24 cellular contexts compared by ENCODE assay signal in the genomic region with DNA sequence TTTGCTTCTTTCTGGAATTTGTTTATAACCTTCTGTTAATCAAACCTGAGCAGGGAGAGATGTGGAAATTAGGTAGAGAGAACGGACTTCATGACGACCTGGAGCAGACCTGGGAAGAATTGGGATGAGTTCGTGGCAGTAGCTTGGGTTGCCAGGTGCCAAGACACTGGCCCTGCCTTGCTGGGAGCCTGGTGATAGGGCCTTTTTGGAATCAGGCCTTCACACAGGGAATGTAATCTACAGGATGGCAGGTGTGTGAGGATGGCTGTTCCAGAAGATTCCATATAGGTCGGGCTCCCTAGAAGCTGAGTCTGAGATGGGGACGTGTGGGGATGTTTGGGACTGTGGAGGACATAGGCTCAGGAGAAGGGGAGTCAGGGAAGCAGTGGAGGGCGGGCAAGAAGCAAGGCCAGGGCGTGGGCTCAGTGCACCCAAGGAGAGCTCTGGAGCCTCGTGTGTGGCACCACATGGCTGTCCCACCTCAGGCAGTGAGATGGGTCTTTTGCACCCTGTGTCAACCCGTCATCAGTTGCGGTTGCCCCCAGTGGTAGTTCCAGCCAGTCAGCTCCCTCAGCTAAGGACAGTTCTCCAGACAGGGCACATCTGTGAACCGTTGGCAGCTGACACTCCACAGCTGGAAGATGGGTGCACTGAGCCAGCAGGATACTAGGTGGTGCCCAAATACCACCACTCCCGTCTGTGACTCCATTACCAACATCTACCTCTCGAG.
"Had no signal": no experiment of that assay in that cellular context is flagged by ENCODE, and none has a peak within 500 bp of the region (broad histone marks: within the 10 kb centered on the region; RNA-seq: fewer than 3 reads in every experiment).

No MANE protein-coding gene starts in this region.

- H3K27ac ChIP-seq: brain microvascular endothelial cell, sigmoid colon, tibial nerve, WERI-Rb-1 had no signal

- ATAC-seq: activated CD4-positive, CD25-positive, alpha-beta regulatory T cell treated with anti-CD3 and anti-CD28 coated beads, Interleukin-2, amount 50 U/mL, for 24 hours; activated T-cell treated with anti-CD3 and anti-CD28 coated beads, Interleukin-2, amount 50 U/mL, for 4 hours; activated T-helper 17 cell treated with anti-CD3 and anti-CD28 coated beads, Interleukin-2, amount 50 U/mL, for 72 hours; left colon; naive thymus-derived CD4-positive, alpha-beta T cell; SK-N-SH treated with all-trans-retinoic acid at 6 μM for 48 hours; stimulated activated memory B cell treated with anti-CD40 and anti-IgM and Interleukin-4, amounts not matched to agents 10 μg/mL and 1 μg/mL and 100 μg/mL, for 72 hours; stimulated activated naive CD8-positive, alpha-beta T cell treated with anti-CD3 and anti-CD28 coated beads, Interleukin-15, amount 100 ng/mL, for 72 hours; T-helper 17 cell had no signal

- H3K4me1 Mint-ChIP-seq: activated CD4-positive, alpha-beta T cell treated with anti-CD3 and anti-CD28 coated beads, Interleukin-2, amount 10 ng/mL, durations not matched to agents 7 days and 5 days; activated T-helper 17 cell treated with anti-CD3 and anti-CD28 coated beads, Interleukin-2, amount 50 U/mL, for 72 hours; mesothelial cell of epicardium; naive thymus-derived CD4-positive, alpha-beta T cell; stimulated activated memory B cell treated with anti-CD40 and anti-IgM and Interleukin-4, amounts not matched to agents 10 μg/mL and 1 μg/mL and 100 μg/mL, for 72 hours; stimulated activated naive CD8-positive, alpha-beta T cell treated with anti-CD3 and anti-CD28 coated beads, Interleukin-15, amount 100 ng/mL, for 72 hours had no signal

- H3K4me1 ChIP-seq: sigmoid colon, tibial nerve had no signal

- H3K27me3 Mint-ChIP-seq: activated CD4-positive, alpha-beta T cell treated with anti-CD3 and anti-CD28 coated beads, Interleukin-2, amount 10 ng/mL, durations not matched to agents 7 days and 5 days had no signal

- DNase-seq: activated CD4-positive, alpha-beta T cell treated with anti-CD3 and anti-CD28 coated beads, Interleukin-2, amount 10 ng/mL, durations not matched to agents 7 days and 5 days; activated gamma-delta T cell treated with Interleukin-2 at 50 U/mL for 16 hours; activated naive CD4-positive, alpha-beta T cell treated with anti-CD3 and anti-CD28 coated beads, Interleukin-2, amount 50 U/mL, for 16 hours; activated T-cell treated with anti-CD3 and anti-CD28 coated beads, Interleukin-2, amount 50 U/mL, for 4 hours; amniotic stem cell; brain microvascular endothelial cell; caudate nucleus; left colon; mammary epithelial cell; naive thymus-derived CD4-positive, alpha-beta T cell; occipital lobe; sigmoid colon; small intestine; stimulated activated CD4-positive, alpha-beta T cell treated with anti-CD3 and anti-CD28 coated beads, Interleukin-4, amount 100 ng/mL, for 24 hours; T-helper 17 cell; T1000; WERI-Rb-1 had no signal

- H3K9me3 ChIP-seq: sigmoid colon, tibial nerve had no signal

- H3K27ac Mint-ChIP-seq: activated CD4-positive, alpha-beta T cell treated with anti-CD3 and anti-CD28 coated beads, Interleukin-2, amount 10 ng/mL, durations not matched to agents 7 days and 5 days; activated T-helper 17 cell treated with anti-CD3 and anti-CD28 coated beads, Interleukin-2, amount 50 U/mL, for 72 hours; mesothelial cell of epicardium; naive thymus-derived CD4-positive, alpha-beta T cell; stimulated activated memory B cell treated with anti-CD40 and anti-IgM and Interleukin-4, amounts not matched to agents 10 μg/mL and 1 μg/mL and 100 μg/mL, for 72 hours; T-helper 17 cell had no signal

- H3K27me3 ChIP-seq: brain microvascular endothelial cell, tibial nerve had no signal

- H3K36me3 ChIP-seq: brain microvascular endothelial cell, sigmoid colon, tibial nerve, WERI-Rb-1 had no signal

- H3K36me3 Mint-ChIP-seq: mesothelial cell of epicardium; naive thymus-derived CD4-positive, alpha-beta T cell; stimulated activated memory B cell treated with anti-CD40 and anti-IgM and Interleukin-4, amounts not matched to agents 10 μg/mL and 1 μg/mL and 100 μg/mL, for 72 hours had no signal

- H3K9me3 Mint-ChIP-seq: activated CD4-positive, alpha-beta T cell treated with anti-CD3 and anti-CD28 coated beads, Interleukin-2, amount 10 ng/mL, durations not matched to agents 7 days and 5 days; activated T-cell treated with anti-CD3 and anti-CD28 coated beads, Interleukin-2, amount 50 U/mL, for 4 hours; activated T-helper 17 cell treated with anti-CD3 and anti-CD28 coated beads, Interleukin-2, amount 50 U/mL, for 72 hours; mesothelial cell of epicardium; naive thymus-derived CD4-positive, alpha-beta T cell; stimulated activated memory B cell treated with anti-CD40 and anti-IgM and Interleukin-4, amounts not matched to agents 10 μg/mL and 1 μg/mL and 100 μg/mL, for 72 hours; stimulated activated naive CD8-positive, alpha-beta T cell treated with anti-CD3 and anti-CD28 coated beads, Interleukin-15, amount 100 ng/mL, for 72 hours had no signal

- H3K4me3 ChIP-seq: sigmoid colon, tibial nerve had no signal

- H3K4me3 Mint-ChIP-seq: activated CD4-positive, alpha-beta T cell treated with anti-CD3 and anti-CD28 coated beads, Interleukin-2, amount 10 ng/mL, durations not matched to agents 7 days and 5 days; activated T-cell treated with anti-CD3 and anti-CD28 coated beads, Interleukin-2, amount 50 U/mL, for 4 hours; activated T-helper 17 cell treated with anti-CD3 and anti-CD28 coated beads, Interleukin-2, amount 50 U/mL, for 72 hours; mesothelial cell of epicardium; naive thymus-derived CD4-positive, alpha-beta T cell; stimulated activated memory B cell treated with anti-CD40 and anti-IgM and Interleukin-4, amounts not matched to agents 10 μg/mL and 1 μg/mL and 100 μg/mL, for 72 hours; stimulated activated naive CD8-positive, alpha-beta T cell treated with anti-CD3 and anti-CD28 coated beads, Interleukin-15, amount 100 ng/mL, for 72 hours; T-helper 17 cell had no signal
